In genomic region chr9:37343724-37344123, GRCh38 we compare ENCODE assay signal across 1 cellular context.
TF ChIP-seq lines count a peak whose summit lies in the region.

No MANE protein-coding gene starts in this region.

TF ChIP-seq in K562, 482 proteins besides CTCF, POLR2A, EP300 and RAD21:
- TF ChIP-seq ZBTB40 (IDR thresholded peaks at IDR 0.05) (peak; percentile 90), ZBTB40 (CRISPR knock-in tag; IDR thresholded peaks at IDR 0.05) (peak; percentile 84), NBN (IDR thresholded peaks at IDR 0.05; ENCODE audit: low read depth) (no peak)
